ENCODE assay signal across 13 cellular contexts in the genomic region with DNA sequence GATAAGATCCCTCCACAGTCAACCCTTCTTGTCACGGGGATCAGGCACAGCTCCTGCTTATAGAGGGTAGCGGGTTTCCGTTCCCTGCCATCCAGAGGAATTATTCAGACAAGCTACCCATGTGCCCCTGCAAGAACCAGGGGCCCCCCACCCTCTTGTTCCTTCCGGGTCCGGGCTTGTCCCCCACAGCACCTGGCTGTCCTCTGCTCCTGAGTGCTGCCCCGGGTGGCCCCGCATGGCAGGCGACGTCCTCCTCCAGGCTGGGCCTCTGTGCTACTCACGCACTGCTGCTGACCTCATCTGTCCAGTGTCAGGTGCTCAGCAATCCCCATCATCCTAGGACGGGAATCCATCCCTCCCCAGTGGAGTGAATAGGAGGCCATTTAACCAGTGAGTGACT. TPM values are rescaled to one million over a fixed set of nuclear protein-coding genes. Genes with fewer than 3 reads are reported as not detected.
DNase-seq lines count a peak whose midpoint lies in the region; ATAC-seq, FAIRE-seq and TF ChIP-seq lines count a peak whose summit lies in the region.
"Had no signal": no experiment of that assay in that cellular context is flagged by ENCODE, and none has a peak within 500 bp of the region (broad histone marks: within the 10 kb centered on the region; RNA-seq: fewer than 3 reads in every experiment).

No MANE protein-coding gene starts in this region.

- no peak overlapping the region for H3K14ac ChIP-seq in H1 (ENCODE audit: insufficient read length)

- H3K4me2 ChIP-seq in H1 (ENCODE audit: insufficient read depth in 1 of 2, low read depth in 2 of 2, low read length in 2 of 2), result no peak overlapping the region

- no peak overlapping the region for H4K5ac ChIP-seq in H1 (ENCODE audit: insufficient read length, low read depth, low read length)

- no peak overlapping the region; the same call in 1 of the 2 replicates for H2BK5ac ChIP-seq in H1 (ENCODE audit: low read depth, low read length)

- TF ChIP-seq POLR2A in H1 (IDR thresholded peaks at IDR 0.05; ENCODE audit: control extremely low read depth in 1 of 2, low read depth in 2 of 2, low read length in 2 of 2), result no peak

- no peak for ATAC-seq in GM19463 (IDR thresholded peaks at IDR 0.05; ENCODE audit: unreplicated experiment)
- ATAC-seq in activated CD4-positive, CD25-positive, alpha-beta regulatory T cell treated with anti-CD3 and anti-CD28 coated beads, Interleukin-2, amount 50 U/mL, for 24 hours, result no peak

- H3K4me3 ChIP-seq in H1 (ENCODE audit: extremely low read depth in 1 of 4, insufficient read depth in 2 of 4, low read depth in 3 of 4, low read length in 4 of 4), result no peak overlapping the region
- H3K4me3 ChIP-seq in kidney (ENCODE audit: low read length in 2 of 2), result no peak overlapping the region
- H3K4me3 ChIP-seq: BLaER1 treated with 17β-estradiol and CSF1 and Interleukin-3, amounts not matched to agents 10 nM and 100 nM had no signal

- H3K4ac ChIP-seq in H1 (replicated peaks; ENCODE audit: insufficient read length, low read depth, low read length), result no peak overlapping the region

- no peaks in the 10 kb centered on the region for H3K27me3 ChIP-seq in H1 (replicated peaks in 1 of 4; ENCODE audit: control insufficient read depth in 3 of 4, extremely low read depth in 1 of 4, insufficient read depth in 3 of 4, low read length in 3 of 4)

- TF ChIP-seq RAD21 in H1 (IDR thresholded peaks at IDR 0.05 in 1 of 2, conservative IDR thresholded peaks at IDR 0.05 in 1 of 2; ENCODE audit: low read depth in 2 of 2, low read length in 2 of 2), result no peak

- no peak overlapping the region for H2BK120ac ChIP-seq in H1 (replicated peaks; ENCODE audit: low read depth, low read length)

- H4K20me1 ChIP-seq in H1 (replicated peaks in 1 of 2; ENCODE audit: control insufficient read depth in 1 of 2, insufficient read depth in 2 of 2, low read length in 2 of 2), result peaks cover 0 to 8% of the 10 kb centered on the region in 2 experiments

- no peaks in the 10 kb centered on the region; a peak in 1 of 4 replicates for H3K79me2 ChIP-seq in H1 (ENCODE audit: control insufficient read depth in 1 of 2, insufficient read depth in 2 of 2, low read length in 2 of 2)

- no peak overlapping the region for H2AFZ ChIP-seq in H1 (ENCODE audit: low read length)

- H2AK5ac ChIP-seq in H1 (ENCODE audit: low read depth, low read length), result no peak overlapping the region

- TF ChIP-seq CTCF in RWPE1 (conservative IDR thresholded peaks at IDR 0.05; ENCODE audit: low read depth) (no peak), H1 (IDR thresholded peaks at IDR 0.05; ENCODE audit: control extremely low read depth in 1 of 3, insufficient read depth in 1 of 3, low read depth in 1 of 3, low read length in 3 of 3) (no peak), kidney (IDR thresholded peaks at IDR 0.05; ENCODE audit: borderline replicate concordance, extremely low read depth, insufficient read depth) (no peak)

- no peak overlapping the region for H3K23ac ChIP-seq in H1 (ENCODE audit: insufficient read length)

- TF ChIP-seq EP300 in H1 (IDR thresholded peaks at IDR 0.05; ENCODE audit: borderline replicate concordance in 1 of 2, low read depth in 2 of 2, low read length in 2 of 2), result no peak

- no peak overlapping the region; the same call in 1 of the 2 replicates for H3K18ac ChIP-seq in H1 (ENCODE audit: extremely low read depth, low read length)

- 0 out of 2 replicates have a peak overlapping the region, but pooled peaks have one; percentile 81 for H2BK15ac ChIP-seq in H1 (ENCODE audit: low read length)

- 0 out of 2 replicates have a peak overlapping the region, but pooled peaks have one; percentile 27 for H2BK12ac ChIP-seq in H1 (ENCODE audit: low read depth, low read length)

- no peak overlapping the region for H3K56ac ChIP-seq in H1 (replicated peaks; ENCODE audit: insufficient read length, low read depth, low read length)

- H3K23me2 ChIP-seq in H1 (ENCODE audit: low read depth, low read length), result no peaks in the 10 kb centered on the region

- WGBS in H1 (ENCODE audit: extremely low coverage in 1 of 2, insufficient coverage in 1 of 2, insufficient read length in 1 of 2, insufficient replicate concordance in 2 of 2, low coverage in 1 of 2, low lambda C conversion rate in 2 of 2, missing lambda C conversion rate in 1 of 2), 2 experiments, result 90% methylated on average over 11 of the region's 11 CpGs; no CpG with 5 or more reads in 1 of the 2 experiments

- H3K36me3 ChIP-seq in H1 (ENCODE audit: control insufficient read depth in 2 of 4, insufficient read depth in 4 of 4, low read length in 3 of 4) (no peaks in the 10 kb centered on the region), kidney (ENCODE audit: control insufficient read depth in 1 of 2, insufficient read depth in 2 of 2, low read length in 2 of 2) (no peaks in the 10 kb centered on the region)
- H3K36me3 ChIP-seq: BLaER1 treated with 17β-estradiol and CSF1 and Interleukin-3, amounts not matched to agents 10 nM and 100 nM had no signal

- H3K79me1 ChIP-seq in H1 (ENCODE audit: low read depth, low read length), result peaks cover 5% of the 10 kb centered on the region; the same call in 1 of the 2 replicates

- CTCF ChIA-PET in RWPE1 (lab: Yijun Ruan, JAX), result no interaction called here
- CTCF ChIA-PET in H1 (lab: Charles Lee; ENCODE audit: partially characterized antibody), result interaction anchor here (1.2 kb wide), 1 partner anchor 20 kb away, joined by 3 read pairs; no protein-coding TSS in a partner anchor

- no peak overlapping the region for H4K91ac ChIP-seq in H1 (replicated peaks; ENCODE audit: insufficient read length, low read length)

- H3K9me3 ChIP-seq in H1 (ENCODE audit: insufficient read depth in 2 of 2, low read depth in 1 of 2, low read length in 1 of 2) (no peaks in the 10 kb centered on the region), kidney (ENCODE audit: control insufficient read depth in 1 of 2, low read length in 2 of 2) (no peaks in the 10 kb centered on the region)
- H3K9me3 ChIP-seq: BLaER1 treated with 17β-estradiol and CSF1 and Interleukin-3, amounts not matched to agents 10 nM and 100 nM had no signal

- H3K9ac ChIP-seq in H1 (replicated peaks in 1 of 4; ENCODE audit: extremely low read depth in 1 of 4, low read depth in 3 of 4, low read length in 3 of 4) (no peak overlapping the region), kidney (ENCODE audit: low read length in 2 of 2) (no peak overlapping the region)
- H3K9ac ChIP-seq: BLaER1 treated with 17β-estradiol and CSF1 and Interleukin-3, amounts not matched to agents 10 nM and 100 nM had no signal

- H2BK20ac ChIP-seq in H1 (ENCODE audit: low read length), result no peak overlapping the region

- H3K27ac ChIP-seq in RWPE1 (peak overlapping the region; percentile 99), H1 (ENCODE audit: low read depth, low read length) (no peak overlapping the region), kidney (ENCODE audit: low read depth in 2 of 2, low read length in 2 of 2) (no peak overlapping the region)
- H3K27ac ChIP-seq: BLaER1 treated with 17β-estradiol and CSF1 and Interleukin-3, amounts not matched to agents 10 nM and 100 nM had no signal

- H4K8ac ChIP-seq in H1 (ENCODE audit: extremely low read depth, insufficient read depth, low read length), result no peak overlapping the region

- FAIRE-seq in H1 (lab: Jason Lieb, UNC) (no peak), kidney (lab: Jason Lieb, UNC) (no peak), urothelium cell line (lab: Jason Lieb, UNC) (peak; percentile 27)

- DNase-seq in RWPE1 (ENCODE audit: low spot score), result no peak
- DNase-seq in H1 (ENCODE audit: low read depth in 1 of 2, low spot score in 2 of 2), result no peak
- peak; percentile 73 for DNase-seq in kidney
- DNase-seq in urothelium cell line (ENCODE audit: low spot score), result no peak
- no peak for DNase-seq in NCI-H526 (lab: John Stamatoyannopoulos, UW)
- DNase-seq: ACHN; CD4-positive, CD25-positive, alpha-beta regulatory T cell; DMS53; H7; IMR-90 had no signal

- POLR2A ChIA-PET in RWPE1 (lab: Yijun Ruan, JAX; ENCODE audit: low non-redundant PET), result no interaction called here
- POLR2A ChIA-PET in H1 (lab: Charles Lee; ENCODE audit: partially characterized antibody), result interaction anchor here (0.6 kb wide), 1 partner anchor 89 kb away, joined by 3 read pairs; no protein-coding TSS in a partner anchor

- peaks cover 0 to 32% (median 20%) of the 10 kb centered on the region in 4 experiments; a peak in 6 of 7 replicates for H3K4me1 ChIP-seq in H1 (replicated peaks in 1 of 4; ENCODE audit: control insufficient read depth in 3 of 4, insufficient read depth in 4 of 4, low read length in 3 of 4)
- no peaks in the 10 kb centered on the region for H3K4me1 ChIP-seq in kidney (ENCODE audit: control insufficient read depth in 1 of 2, insufficient read depth in 1 of 2, low read depth in 1 of 2, low read length in 2 of 2)

- intact Hi-C loops in kidney (cut with DNase I), result no loop called here

TF ChIP-seq in H1, 55 proteins besides CTCF, POLR2A, EP300 and RAD21:
- TF ChIP-seq SIN3A (conservative IDR thresholded peaks at IDR 0.05 in 1 of 2, IDR thresholded peaks at IDR 0.05 in 1 of 2; ENCODE audit: low read depth in 1 of 2, low read length in 2 of 2), result no peak
- TF ChIP-seq SP2 (IDR thresholded peaks at IDR 0.05; ENCODE audit: low read length), result no peak
- TF ChIP-seq CBX5 (IDR thresholded peaks at IDR 0.05; ENCODE audit: low read depth, low read length), result no peak
- TF ChIP-seq RBBP5 (IDR thresholded peaks at IDR 0.05; ENCODE audit: borderline replicate concordance, low read depth, low read length), result no peak
- TF ChIP-seq SRF (IDR thresholded peaks at IDR 0.05; ENCODE audit: low read depth, low read length), result no peak
- no peak for TF ChIP-seq EGR1 (IDR thresholded peaks at IDR 0.05; ENCODE audit: borderline replicate concordance, low read depth, low read length)
- no peak for TF ChIP-seq CREB1 (IDR thresholded peaks at IDR 0.05)
- no peak for TF ChIP-seq TAF7 (optimal IDR thresholded peaks at IDR 0.05; ENCODE audit: borderline replicate concordance, low read depth, low read length)
- TF ChIP-seq CHD1 (IDR thresholded peaks at IDR 0.05; ENCODE audit: low read depth, low read length), result no peak

RNA-seq across cellular contexts. Expression of gene CELSR1, which starts 24.7 kb away (rescaled TPM):
- total RNA-seq in H1 (2021; fragmentation: NEBNext Ultra II Directional; extraction: Animal tissue kit (Norgen Biotek cat#: 25700)), result 12.2 and 12.4 TPM in 2 replicates
- 9.0 and 16.4 TPM in 2 replicates for polyA plus RNA-seq in H1 (2011; rRNA removed)
- 9.1 TPM for polyA plus RNA-seq in H1 (2011; cell fraction: cytosol; rRNA removed)
- 36.2 TPM for polyA plus RNA-seq in H1 (2011; cell fraction: nucleus; rRNA removed)
- 8.8 to 12.1 TPM (median 10.3 TPM) in 4 replicates for polyA plus RNA-seq in H1 (2012, experiment 1 of 2)
- 7.3 TPM for polyA plus RNA-seq in H1 (2012, experiment 2 of 2)
- polyA plus RNA-seq in H1 (2013, experiment 1 of 2), result 10.4 TPM
- 9.5 TPM for polyA plus RNA-seq in H1 (2013, experiment 2 of 2)
- polyA minus RNA-seq in H1 (2011; rRNA and poly(A)+ RNA removed), result 22.5 and 24.2 TPM in 2 replicates
- polyA minus RNA-seq in H1 (2011; cell fraction: cytosol; rRNA and poly(A)+ RNA removed), result 13.4 TPM
- polyA minus RNA-seq in H1 (2011; cell fraction: nucleus; rRNA and poly(A)+ RNA removed), result 38.4 TPM
- total RNA-seq in kidney, result 49.9 TPM
- 15.7 TPM for polyA plus RNA-seq in kidney (ENCODE audit: insufficient read depth, low read depth, low replicate concordance)
